ENCODE assay signal across 8 cellular contexts in genomic region chr20:59940129-59940955, GRCh38. TPM values are rescaled to one million over a fixed set of nuclear protein-coding genes. Genes with fewer than 3 reads are reported as not detected.
A peak's percentile ranks its signal among the peaks of the same experiment; 100 is the strongest.
DNase-seq lines count a peak whose midpoint lies in the region; ATAC-seq and TF ChIP-seq lines count a peak whose summit lies in the region.

TSS of gene FAM217B (plus strand) at chr20:59940389. CDS start at chr20:59943944, 3,555 bp downstream.
TSS of gene PPP1R3D (minus strand) at chr20:59940305. CDS start at chr20:59939931, 374 bp downstream.

- H3K4me3 ChIP-seq in BLaER1 (peak within 1 kb of the TSS; percentile 85), left lung (peak within 1 kb of the TSS; percentile 65 to 88)

- peaks cover 43% of the 10 kb centered on the region for H4K20me1 ChIP-seq in BLaER1

- H3K27ac Mint-ChIP-seq in activated CD4-positive, alpha-beta T cell treated with anti-CD3 and anti-CD28 coated beads, Interleukin-2, amount 10 ng/mL, durations not matched to agents 7 days and 5 days, result peak within 1 kb of the TSS; percentile 98

- peak within 1 kb of the TSS; percentile 84 for H3K9ac ChIP-seq in BLaER1

- H3K27me3 ChIP-seq in BLaER1 (no peaks in the 10 kb centered on the region), left lung (no peaks in the 10 kb centered on the region)

- DNase-seq in GM19240 (ENCODE audit: insufficient read length, low spot score), result peak; percentile 97
- peak; percentile 84 to 85 for DNase-seq in NCI-H524 (lab: John Stamatoyannopoulos, UW)
- DNase-seq in activated CD4-positive, alpha-beta T cell treated with anti-CD3 and anti-CD28 coated beads, Interleukin-2, amount 10 ng/mL, durations not matched to agents 7 days and 5 days, result peak; percentile 90
- DNase-seq in cortex of kidney (lab: John Stamatoyannopoulos, UW), result peak; percentile 70
- peak; percentile 98 to 100 for DNase-seq in left lung
- peak; percentile 84 for DNase-seq in stimulated activated CD4-positive, alpha-beta T cell treated with anti-CD3 and anti-CD28 coated beads, Interleukin-2, amount 100 ng/mL, for 4 hours (ENCODE audit: low read depth)

- H3K36me3 ChIP-seq in BLaER1 (peaks cover 31% of the 10 kb centered on the region), left lung (peaks cover 0 to 29% of the 10 kb centered on the region in 2 donors)

- H3K27me3 Mint-ChIP-seq in activated CD4-positive, alpha-beta T cell treated with anti-CD3 and anti-CD28 coated beads, Interleukin-2, amount 10 ng/mL, durations not matched to agents 7 days and 5 days, result no peaks in the 10 kb centered on the region

- peaks cover 34% of the 10 kb centered on the region for H3K36me3 Mint-ChIP-seq in activated CD4-positive, alpha-beta T cell treated with anti-CD3 and anti-CD28 coated beads, Interleukin-2, amount 10 ng/mL, durations not matched to agents 7 days and 5 days (ENCODE audit: low read depth)

- H3K27ac ChIP-seq in BLaER1 (peak within 1 kb of the TSS; percentile 80), left lung (peak within 1 kb of the TSS; percentile 98 to 100)

- TF ChIP-seq CTCF in left lung (IDR thresholded peaks at IDR 0.05), result no peak

- intact Hi-C loops in left lung (cut with DNase I), result no loop called here

- CTCF ChIA-PET in activated CD4-positive, alpha-beta T cell treated with anti-CD3 and anti-CD28 coated beads, Interleukin-2, amount 10 ng/mL, durations not matched to agents 7 days and 5 days (lab: Charles Lee), result interaction anchor here (1.0 to 2.2 kb wide), 4 partner anchors 8 to 13 kb away, joined by 4 to 8 read pairs (median 4); no protein-coding TSS in a partner anchor

- H3K9me3 Mint-ChIP-seq in activated CD4-positive, alpha-beta T cell treated with anti-CD3 and anti-CD28 coated beads, Interleukin-2, amount 10 ng/mL, durations not matched to agents 7 days and 5 days, result no peaks in the 10 kb centered on the region

- peaks cover 48% of the 10 kb centered on the region for H3K4me1 ChIP-seq in BLaER1
- peaks cover 28 to 76% of the 10 kb centered on the region in 2 donors for H3K4me1 ChIP-seq in left lung

- ATAC-seq in HG03457 (IDR thresholded peaks at IDR 0.05; ENCODE audit: unreplicated experiment), result peak; percentile 91
- ATAC-seq in left lung, result peak; percentile 98

- POLR2A ChIA-PET in activated CD4-positive, alpha-beta T cell treated with anti-CD3 and anti-CD28 coated beads, Interleukin-2, amount 10 ng/mL, durations not matched to agents 7 days and 5 days (lab: Charles Lee), result interaction anchor here (0.6 kb wide), 1 partner anchor 165 kb away, joined by 4 read pairs; no protein-coding TSS in a partner anchor

- H3K4me2 ChIP-seq in BLaER1, result peak within 1 kb of the TSS; percentile 81

- H3K4me3 Mint-ChIP-seq in activated CD4-positive, alpha-beta T cell treated with anti-CD3 and anti-CD28 coated beads, Interleukin-2, amount 10 ng/mL, durations not matched to agents 7 days and 5 days, result peak within 1 kb of the TSS; percentile 95

- H3K4me1 Mint-ChIP-seq in activated CD4-positive, alpha-beta T cell treated with anti-CD3 and anti-CD28 coated beads, Interleukin-2, amount 10 ng/mL, durations not matched to agents 7 days and 5 days, result peaks cover 40% of the 10 kb centered on the region

- H3K9me3 ChIP-seq in BLaER1, result no peaks in the 10 kb centered on the region
- no peaks in the 10 kb centered on the region for H3K9me3 ChIP-seq in left lung

RNA-seq across cellular contexts. Expression of gene FAM217B, which starts in this region (rescaled TPM):
- 10 to 100 TPM; 33.7 to 40.6 TPM for total RNA-seq in activated CD4-positive, alpha-beta T cell treated with anti-CD3 and anti-CD28 coated beads, Interleukin-2, amount 10 ng/mL, durations not matched to agents 7 days and 5 days
- 10 to 100 TPM; 15.6 to 20.1 TPM for total RNA-seq in left lung

RNA-seq across cellular contexts. Expression of gene PPP1R3D, which starts in this region (rescaled TPM):
- total RNA-seq in activated CD4-positive, alpha-beta T cell treated with anti-CD3 and anti-CD28 coated beads, Interleukin-2, amount 10 ng/mL, durations not matched to agents 7 days and 5 days, result 1 to 10 TPM; 7.0 to 7.5 TPM
- total RNA-seq in left lung, result 10 to 100 TPM in 1 of 2 donors, 1 to 10 TPM in 1; 7.3 to 13.4 TPM

Comparison
In these comparisons a context has a peak if more than half of its experiments do, and no peak if none do; other contexts are left out.
1. Peak in every context shown above with its lines: DNase-seq, ATAC-seq, H3K4me3 ChIP-seq and H3K27ac ChIP-seq.